14 cellular contexts compared by ENCODE assay signal in the genomic region with DNA sequence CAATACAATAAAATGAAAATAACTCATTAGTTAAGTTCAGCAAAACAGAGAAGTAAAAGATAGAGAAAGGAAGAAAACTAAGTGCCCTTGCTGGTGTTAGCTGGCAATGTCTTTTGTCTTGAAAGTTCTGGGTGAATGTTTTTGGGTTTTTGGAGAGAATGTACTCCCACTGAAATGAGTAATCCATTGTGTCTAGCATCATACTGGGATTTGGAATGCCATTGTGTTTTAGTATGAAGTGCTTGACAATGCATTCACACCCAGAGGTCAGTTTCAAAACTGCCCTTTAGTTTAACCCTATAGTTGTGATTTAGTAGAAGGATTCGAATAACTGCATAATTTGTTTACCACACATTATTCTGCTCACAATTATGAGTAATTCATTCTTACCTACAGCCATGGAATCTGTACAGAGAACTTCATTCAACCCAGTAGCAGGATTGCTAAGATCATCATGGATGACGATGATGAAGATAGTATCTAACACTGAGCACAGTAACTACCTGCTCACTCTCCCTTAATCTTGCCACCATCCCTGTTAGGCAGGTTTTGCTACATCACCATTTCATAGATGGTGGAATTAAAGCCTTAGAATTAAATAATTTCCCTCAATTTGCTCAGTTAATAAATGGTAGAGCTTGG. TPM values are rescaled to one million over a fixed set of nuclear protein-coding genes. Genes with fewer than 3 reads are reported as not detected.
A peak's percentile ranks its signal among the peaks of the same experiment; 100 is the strongest.
DNase-seq lines count a peak whose midpoint lies in the region; ATAC-seq, FAIRE-seq and TF ChIP-seq lines count a peak whose summit lies in the region.
"Had no signal": no experiment of that assay in that cellular context is flagged by ENCODE, and none has a peak within 500 bp of the region (broad histone marks: within the 10 kb centered on the region; RNA-seq: fewer than 3 reads in every experiment).

No MANE protein-coding gene starts in this region.

- dilution Hi-C loops in keratinocyte (cut with MboI; ENCODE audit: extremely low pct_ligation_motif_present, low sequenced_read_pairs), result no loop called here

- no peak for DNase-seq in left ventricle myocardium inferior
- no peak for DNase-seq in left ventricle myocardium superior
- DNase-seq in activated naive CD8-positive, alpha-beta T cell treated with anti-CD3 and anti-CD28 coated beads for 36 hours, result no peak
- DNase-seq in keratinocyte (ENCODE audit: low read depth, low spot score), result no peak
- DNase-seq in type B pancreatic cell (ENCODE audit: extremely low spot score, unreplicated experiment), result no peak
- no peak for DNase-seq in spleen
- no peak for DNase-seq in SHP77 treated with DMSO at 0.1 percent for 48 hours (lab: John Stamatoyannopoulos, UW)
- DNase-seq: BE2C, caudate nucleus, heart right ventricle, MG63, mucosa of descending colon, NCI-H524 treated with DMSO at 0.1 percent for 48 hours had no signal

- H3K9ac ChIP-seq in keratinocyte (ENCODE audit: control insufficient read depth, extremely low read depth, insufficient read depth, low read length), result no peak overlapping the region

- H3K27ac ChIP-seq in left ventricle myocardium inferior (replicated peaks), result peak overlapping the region; percentile 84
- peak overlapping the region; percentile 99 for H3K27ac ChIP-seq in keratinocyte (ENCODE audit: control insufficient read depth, insufficient read depth, low read length)
- peak overlapping the region in 4 of 8 donors; percentile 34 to 83 (median 80) for H3K27ac ChIP-seq in spleen

- no peaks in the 10 kb centered on the region for H3K9me1 ChIP-seq in keratinocyte (ENCODE audit: control insufficient read depth, extremely low read depth, insufficient read depth, low read length)

- ATAC-seq in left ventricle myocardium superior (no peak), GM21529 (IDR thresholded peaks at IDR 0.05; ENCODE audit: unreplicated experiment) (no peak)
- ATAC-seq: mucosa of descending colon had no signal

- H3K4me2 ChIP-seq in keratinocyte (ENCODE audit: control insufficient read depth, extremely low read depth, insufficient read depth, low read depth, low read length), result peak overlapping the region; percentile 48

- no peak for TF ChIP-seq POLR2A in spleen (IDR thresholded peaks at IDR 0.05)

- H2AFZ ChIP-seq in keratinocyte (ENCODE audit: control insufficient read depth, low read length), result no peak overlapping the region

- H3K9me3 ChIP-seq in left ventricle myocardium inferior (replicated peaks), result no peaks in the 10 kb centered on the region
- no peaks in the 10 kb centered on the region for H3K9me3 ChIP-seq in keratinocyte (ENCODE audit: control insufficient read depth, low read depth, low read length)
- H3K9me3 ChIP-seq in spleen, result no peaks in the 10 kb centered on the region
- H3K9me3 ChIP-seq: BE2C, heart right ventricle, MG63, mucosa of descending colon had no signal

- no peak for FAIRE-seq in keratinocyte (lab: Jason Lieb, UNC)

- intact Hi-C loops in left ventricle myocardium inferior (cut with micrococcal nuclease) (no loop called here), left ventricle myocardium superior (cut with micrococcal nuclease) (no loop called here), spleen (cut with DNase I; ENCODE audit: low total_unique reads) (no loop called here)

- H3K27me3 ChIP-seq in left ventricle myocardium inferior (ENCODE audit: low read depth) (no peaks in the 10 kb centered on the region), keratinocyte (ENCODE audit: control insufficient read depth, extremely low read depth, insufficient read depth, low read length) (no peaks in the 10 kb centered on the region), spleen (replicated peaks in 1 of 7) (no peaks in the 10 kb centered on the region)
- H3K27me3 ChIP-seq: BE2C, heart right ventricle, MG63 had no signal

- H3K27ac Mint-ChIP-seq in activated naive CD8-positive, alpha-beta T cell treated with anti-CD3 and anti-CD28 coated beads for 36 hours, result peak overlapping the region; percentile 39
- H3K27ac Mint-ChIP-seq in type B pancreatic cell, result peak overlapping the region; percentile 75

- peaks cover 71% of the 10 kb centered on the region for H3K4me1 Mint-ChIP-seq in activated naive CD8-positive, alpha-beta T cell treated with anti-CD3 and anti-CD28 coated beads for 36 hours
- peaks cover 50% of the 10 kb centered on the region for H3K4me1 Mint-ChIP-seq in type B pancreatic cell (ENCODE audit: unreplicated experiment)

- H3K36me3 Mint-ChIP-seq in activated naive CD8-positive, alpha-beta T cell treated with anti-CD3 and anti-CD28 coated beads for 36 hours, result peaks cover 26% of the 10 kb centered on the region
- H3K36me3 Mint-ChIP-seq in type B pancreatic cell, result peaks cover 8% of the 10 kb centered on the region

- H3K4me3 Mint-ChIP-seq in activated naive CD8-positive, alpha-beta T cell treated with anti-CD3 and anti-CD28 coated beads for 36 hours, result no peak overlapping the region
- H3K4me3 Mint-ChIP-seq in type B pancreatic cell, result peak overlapping the region; percentile 35

- H3K79me2 ChIP-seq in keratinocyte (ENCODE audit: control insufficient read depth, insufficient read depth, low read length), result peaks cover 13% of the 10 kb centered on the region

- H3K9me3 Mint-ChIP-seq in activated naive CD8-positive, alpha-beta T cell treated with anti-CD3 and anti-CD28 coated beads for 36 hours, result no peaks in the 10 kb centered on the region
- no peaks in the 10 kb centered on the region for H3K9me3 Mint-ChIP-seq in type B pancreatic cell

- H4K20me1 ChIP-seq in keratinocyte (ENCODE audit: control insufficient read depth, extremely low read depth, insufficient read depth, low read length), result no peaks in the 10 kb centered on the region

- H3K4me1 ChIP-seq in left ventricle myocardium inferior (peaks cover 85% of the 10 kb centered on the region), keratinocyte (ENCODE audit: control insufficient read depth, extremely low read depth, insufficient read depth, low read length) (peaks cover 79% of the 10 kb centered on the region), spleen (peaks cover 9 to 84% (median 45%) of the 10 kb centered on the region in 6 donors)

- no peaks in the 10 kb centered on the region for H3K27me3 Mint-ChIP-seq in activated naive CD8-positive, alpha-beta T cell treated with anti-CD3 and anti-CD28 coated beads for 36 hours
- H3K27me3 Mint-ChIP-seq in type B pancreatic cell, result no peaks in the 10 kb centered on the region

- H3K36me3 ChIP-seq in left ventricle myocardium inferior (no peaks in the 10 kb centered on the region), keratinocyte (ENCODE audit: control insufficient read depth in 2 of 2, extremely low read depth in 1 of 2, insufficient read depth in 2 of 2, low read length in 2 of 2) (no peaks in the 10 kb centered on the region), spleen (peaks cover 0 to 6% (median 0%) of the 10 kb centered on the region in 6 donors)
- H3K36me3 ChIP-seq: BE2C, heart right ventricle, MG63 had no signal

- WGBS in spleen, 5 donors, result 87 to 96% (median 91%) methylated on average over 2 of the region's 2 CpGs

- no peak for TF ChIP-seq CTCF in left ventricle myocardium inferior (IDR thresholded peaks at IDR 0.05; ENCODE audit: borderline replicate concordance)
- no peak for TF ChIP-seq CTCF in keratinocyte (optimal IDR thresholded peaks at IDR 0.05 in 1 of 3, IDR thresholded peaks at IDR 0.05 in 1 of 3, conservative IDR thresholded peaks at IDR 0.05 in 1 of 3; ENCODE audit: extremely low read depth in 1 of 3, insufficient read depth in 2 of 3, low read length in 3 of 3)
- no peak for TF ChIP-seq CTCF in type B pancreatic cell (conservative IDR thresholded peaks at IDR 0.05)
- no peak for TF ChIP-seq CTCF in spleen (IDR thresholded peaks at IDR 0.05 in 8 of 11, conservative IDR thresholded peaks at IDR 0.05 in 3 of 11)

- no peak overlapping the region for H3K4me3 ChIP-seq in left ventricle myocardium inferior
- H3K4me3 ChIP-seq in keratinocyte (ENCODE audit: control insufficient read depth in 2 of 3, extremely low read depth in 1 of 3, insufficient read depth in 2 of 3, low read depth in 1 of 3, low read length in 3 of 3), result no peak overlapping the region
- no peak overlapping the region for H3K4me3 ChIP-seq in spleen
- H3K4me3 ChIP-seq: heart right ventricle, MG63, mucosa of descending colon had no signal

RNA-seq across cellular contexts. Expression of gene MAML2, which starts 33.9 kb away (rescaled TPM):
- total RNA-seq in left ventricle myocardium inferior (4.5 TPM), left ventricle myocardium superior (4.1 TPM), type B pancreatic cell (ENCODE audit: low replicate concordance) (20.8 and 33.6 TPM in 2 replicates), spleen (10 to 100 TPM; 20.8 to 43.4 (median 34.2) TPM)
- 10 to 100 TPM; 14.1 to 14.3 TPM for total RNA-seq in activated naive CD8-positive, alpha-beta T cell treated with anti-CD3 and anti-CD28 coated beads for 36 hours
- polyA plus RNA-seq in keratinocyte (4.2 to 7.4 TPM (median 4.2 TPM) in 3 replicates), spleen (1 to 10 TPM; 2.7 to 5.0 (median 3.0) TPM)
- 1.0 TPM for polyA plus RNA-seq in keratinocyte (2011; ENCODE audit: low read depth)
- polyA plus RNA-seq in keratinocyte (2011; cell fraction: cytosol; rRNA removed), result 2.8 and 3.3 TPM in 2 replicates
- polyA plus RNA-seq in keratinocyte (2011; cell fraction: nucleus; rRNA removed), result 6.9 and 7.8 TPM in 2 replicates
- polyA plus RNA-seq in keratinocyte (2012; ENCODE audit: low replicate concordance), result 1.1 and 4.4 TPM in 2 replicates
- polyA minus RNA-seq in keratinocyte, result 8.8 to 13.1 TPM (median 11.0 TPM) in 3 replicates
- 2.1 TPM for polyA minus RNA-seq in keratinocyte (2011; cell fraction: cytosol; rRNA and poly(A)+ RNA removed)
- polyA minus RNA-seq in keratinocyte (2011; cell fraction: nucleus; rRNA and poly(A)+ RNA removed), result 8.1 and 13.8 TPM in 2 replicates
